18 cellular contexts compared by ENCODE assay signal in the genomic region with DNA sequence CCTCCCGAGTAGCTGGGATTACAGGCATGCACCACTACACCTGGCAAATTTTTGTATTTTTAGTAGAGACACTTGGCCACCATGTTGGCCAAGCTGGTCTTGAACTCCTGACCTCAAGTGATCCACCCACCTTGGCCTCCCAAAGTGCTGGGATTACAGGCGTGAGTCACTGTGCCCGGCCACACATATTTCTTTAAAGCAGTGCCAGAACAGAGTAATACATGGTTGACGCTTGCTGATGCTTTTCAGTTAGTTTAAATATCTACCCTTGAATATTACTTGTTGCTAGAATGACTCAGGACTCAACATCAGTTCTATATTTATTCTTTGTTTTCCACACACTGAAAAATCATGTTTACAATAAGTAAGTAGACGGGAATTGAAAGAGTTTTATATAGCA. TPM values are rescaled to one million over a fixed set of nuclear protein-coding genes. Genes with fewer than 3 reads are reported as not detected.
"Had no signal": no experiment of that assay in that cellular context is flagged by ENCODE, and none has a peak within 500 bp of the region (broad histone marks: within the 10 kb centered on the region; RNA-seq: fewer than 3 reads in every experiment).

No MANE protein-coding gene starts in this region.

RNA-seq across cellular contexts. Expression of gene SPINK8, which starts 4.1 kb away (rescaled TPM):
- total RNA-seq: dermis microvascular lymphatic vessel endothelial cell, endodermal cell, endothelial cell of umbilical vein, hepatocyte, kidney epithelial cell, left colon, left ventricle myocardium superior, lung, omental fat pad, psoas muscle, right lobe of liver, skeletal muscle tissue, subcutaneous adipose tissue, testis, tibial nerve, upper lobe of right lung, vagina had no signal
- polyA plus RNA-seq: endothelial cell of umbilical vein, hepatocyte, lung, psoas muscle had no signal

RNA-seq across cellular contexts. Expression of gene FBXW12, which starts 34.5 kb away (rescaled TPM):
- total RNA-seq: dermis microvascular lymphatic vessel endothelial cell, endothelial cell of umbilical vein, hepatocyte, left colon, left ventricle myocardium superior, lung, omental fat pad, psoas muscle, right lobe of liver, tibial nerve, upper lobe of right lung, vagina had no signal
- polyA plus RNA-seq: endothelial cell of umbilical vein, hepatocyte, lung, spleen had no signal
